Comparison of ENCODE assay signal across 17 cellular contexts in the genomic region with DNA sequence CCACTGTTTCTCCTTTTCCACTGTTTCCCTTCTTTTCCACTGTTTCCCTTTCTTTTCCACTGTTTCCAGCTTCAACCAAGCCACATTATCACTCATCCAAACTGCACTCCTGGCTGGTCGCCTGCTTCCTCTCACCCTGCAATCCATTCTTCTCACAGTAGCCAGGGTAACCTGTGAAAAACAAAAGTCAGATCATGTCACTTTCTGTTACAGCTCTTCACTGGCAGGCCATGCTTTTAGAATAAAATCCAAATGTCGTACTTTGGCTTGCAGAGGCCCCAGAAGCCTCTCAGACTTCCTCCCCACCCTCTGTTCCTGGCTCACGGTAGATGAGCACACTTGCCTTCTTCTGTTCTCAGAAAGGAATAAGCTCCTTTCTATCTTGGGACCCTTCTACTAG. TPM values are rescaled to one million over a fixed set of nuclear protein-coding genes. Genes with fewer than 3 reads are reported as not detected.
A peak's percentile ranks its signal among the peaks of the same experiment; 100 is the strongest.
DNase-seq lines count a peak whose midpoint lies in the region; ATAC-seq and TF ChIP-seq lines count a peak whose summit lies in the region.
"Had no signal": no experiment of that assay in that cellular context is flagged by ENCODE, and none has a peak within 500 bp of the region (broad histone marks: within the 10 kb centered on the region; RNA-seq: fewer than 3 reads in every experiment).

No MANE protein-coding gene starts in this region.

- POLR2A ChIA-PET in SK-N-SH (lab: Yijun Ruan, JAX), result no interaction called here

- no peak overlapping the region for H2AK5ac ChIP-seq in trophoblast cell (ENCODE audit: low read length)

- H3K23ac ChIP-seq in trophoblast cell (ENCODE audit: low read length), result no peak overlapping the region

- no peak overlapping the region for H3K14ac ChIP-seq in trophoblast cell (ENCODE audit: low read length)

- H3K9me3 Mint-ChIP-seq in activated T-helper 2 cell treated with anti-CD3 and anti-CD28 coated beads, Interferon-gamma antibody, Interleukin-2, Interleukin-4, amounts not matched to agents 10 μg/mL and 5 μg/mL and 100 μg/mL, durations not matched to agents 14 hours and 24 hours and 36 hours, result no peaks in the 10 kb centered on the region
- H3K9me3 Mint-ChIP-seq: activated T-helper 17 cell treated with anti-CD3 and anti-CD28 coated beads, Interleukin-2, amount 50 U/mL, for 72 hours; memory B cell had no signal

- H3K9ac ChIP-seq in SK-N-SH, result no peak overlapping the region
- H3K9ac ChIP-seq in trophoblast cell (ENCODE audit: low read length), result no peak overlapping the region

- intact Hi-C loops in activated T-helper 2 cell treated with anti-CD3 and anti-CD28 coated beads, Interferon-gamma antibody, Interleukin-2, Interleukin-4, amounts not matched to agents 10 μg/mL and 5 μg/mL and 100 μg/mL, durations not matched to agents 14 hours and 24 hours and 36 hours (cut with micrococcal nuclease), result no loop called here

- no peak overlapping the region for H2BK120ac ChIP-seq in trophoblast cell (ENCODE audit: insufficient read depth, low read length, poor library complexity)

- H3K9me3 ChIP-seq in SK-N-SH, result no peaks in the 10 kb centered on the region
- no peaks in the 10 kb centered on the region for H3K9me3 ChIP-seq in trophoblast cell (ENCODE audit: insufficient read depth, low read depth, low read length)

- no peak overlapping the region for H2BK5ac ChIP-seq in trophoblast cell (ENCODE audit: low read depth, low read length, poor library complexity)

- WGBS in SK-N-SH (ENCODE audit: low lambda C conversion rate), result 92% methylated on average over 3 of the region's 3 CpGs
- WGBS in trophoblast cell (ENCODE audit: extremely low coverage, insufficient coverage, insufficient read length), result no CpG with 5 or more reads among the region's 3 CpGs

- H3K27me3 ChIP-seq in SK-N-SH (ENCODE audit: insufficient read depth) (no peaks in the 10 kb centered on the region), trophoblast cell (ENCODE audit: insufficient read depth, low read length) (no peaks in the 10 kb centered on the region)
- H3K27me3 ChIP-seq: dorsolateral prefrontal cortex had no signal

- no peaks in the 10 kb centered on the region for H3K9me2 ChIP-seq in SK-N-SH

- peaks cover 15% of the 10 kb centered on the region for H3K4me1 Mint-ChIP-seq in activated T-helper 2 cell treated with anti-CD3 and anti-CD28 coated beads, Interferon-gamma antibody, Interleukin-2, Interleukin-4, amounts not matched to agents 10 μg/mL and 5 μg/mL and 100 μg/mL, durations not matched to agents 14 hours and 24 hours and 36 hours (ENCODE audit: low read depth)

- DNase-seq in SK-N-SH (no peak), cardiac fibroblast (ENCODE audit: low read depth in 2 of 2) (peak; percentile 40 to 70), kidney tubule cell (ENCODE audit: low spot score) (peak; percentile 31), stromal cell of bone marrow (ENCODE audit: low read depth) (peak; percentile 38), NCI-H128 (lab: John Stamatoyannopoulos, UW; ENCODE audit: unreplicated experiment) (no peak), trophoblast cell (no peak)
- DNase-seq in activated T-helper 2 cell treated with anti-CD3 and anti-CD28 coated beads, Interferon-gamma antibody, Interleukin-2, Interleukin-4, amounts not matched to agents 10 μg/mL and 5 μg/mL and 100 μg/mL, durations not matched to agents 14 hours and 24 hours and 36 hours (ENCODE audit: low spot score), result no peak
- DNase-seq: activated CD8-positive, alpha-beta T cell treated with anti-CD3 and anti-CD28 coated beads, Interleukin-2, amount 10 ng/mL, durations not matched to agents 7 days and 5 days; COR-L47; dorsolateral prefrontal cortex; KG1; NCI-H1105 treated with DMSO at 0.1 percent for 48 hours; NCI-H2227 treated with DMSO at 0.1 percent for 48 hours; WERI-Rb-1 had no signal

- CTCF ChIA-PET in SK-N-SH (lab: Yijun Ruan, JAX), result interaction anchor here (0.9 to 4.9 kb wide), 9 partner anchors 10 to 310 kb away, joined by 3 to 33 read pairs (median 7); no protein-coding TSS in a partner anchor

- H3K36me3 Mint-ChIP-seq in activated T-helper 2 cell treated with anti-CD3 and anti-CD28 coated beads, Interferon-gamma antibody, Interleukin-2, Interleukin-4, amounts not matched to agents 10 μg/mL and 5 μg/mL and 100 μg/mL, durations not matched to agents 14 hours and 24 hours and 36 hours (ENCODE audit: low read depth), result peaks cover 31% of the 10 kb centered on the region

- H3K4me2 ChIP-seq in SK-N-SH (no peak overlapping the region), trophoblast cell (ENCODE audit: low read length) (no peak overlapping the region)

- H2BK12ac ChIP-seq in trophoblast cell (ENCODE audit: low read length), result no peak overlapping the region

- peak overlapping the region in 1 of 2 experiments; percentile 24; a peak in 1 of 4 replicates for H3K27ac ChIP-seq in SK-N-SH (ENCODE audit: low read depth in 2 of 2, low read length in 1 of 2)
- no peak overlapping the region for H3K27ac ChIP-seq in trophoblast cell (ENCODE audit: low read depth, low read length)
- H3K27ac ChIP-seq: WERI-Rb-1 had no signal

- H3K79me2 ChIP-seq in SK-N-SH (ENCODE audit: insufficient read depth) (peaks cover under 1% of the 10 kb centered on the region; the same call in 1 of the 2 replicates), trophoblast cell (ENCODE audit: control insufficient read depth, insufficient read depth, low read length, poor library complexity) (no peaks in the 10 kb centered on the region)

- H3K4me1 ChIP-seq in SK-N-SH (ENCODE audit: control insufficient read depth in 1 of 2, insufficient read depth in 2 of 2, low read depth in 1 of 2, low read length in 1 of 2) (peaks cover 9 to 30% of the 10 kb centered on the region in 2 experiments; a peak in 3 of 4 replicates), trophoblast cell (ENCODE audit: control insufficient read depth in 1 of 2, insufficient read depth in 2 of 2, low read length in 2 of 2) (peaks cover 3 to 4% of the 10 kb centered on the region in 2 experiments)

- no peak overlapping the region for H4K12ac ChIP-seq in trophoblast cell (ENCODE audit: low read depth, low read length)

- H4K8ac ChIP-seq in trophoblast cell (ENCODE audit: low read depth, low read length), result no peak overlapping the region

- H3K36me3 ChIP-seq in SK-N-SH (replicated peaks in 1 of 2; ENCODE audit: control insufficient read depth in 1 of 2, insufficient read depth in 2 of 2, low read length in 1 of 2), result peaks cover 53 to 54% of the 10 kb centered on the region in 2 experiments
- peaks cover 8 to 14% of the 10 kb centered on the region in 2 experiments for H3K36me3 ChIP-seq in trophoblast cell (ENCODE audit: control insufficient read depth in 1 of 2, insufficient read depth in 2 of 2, low read length in 2 of 2)

- H3K79me1 ChIP-seq in trophoblast cell (ENCODE audit: low read length), result no peaks in the 10 kb centered on the region

- TF ChIP-seq EP300 in SK-N-SH (IDR thresholded peaks at IDR 0.05; ENCODE audit: borderline replicate concordance in 1 of 2, low read depth in 1 of 2, low read length in 1 of 2), result no peak

- no peaks in the 10 kb centered on the region for H3K27me3 Mint-ChIP-seq in activated T-helper 2 cell treated with anti-CD3 and anti-CD28 coated beads, Interferon-gamma antibody, Interleukin-2, Interleukin-4, amounts not matched to agents 10 μg/mL and 5 μg/mL and 100 μg/mL, durations not matched to agents 14 hours and 24 hours and 36 hours (ENCODE audit: low read depth)
- H3K27me3 Mint-ChIP-seq: activated T-helper 17 cell treated with anti-CD3 and anti-CD28 coated beads, Interleukin-2, amount 50 U/mL, for 72 hours; memory B cell had no signal

- no peak overlapping the region for H4K91ac ChIP-seq in trophoblast cell (ENCODE audit: low read depth, low read length)

- peak; percentile 40; the same call in 2 of the 3 replicates for ATAC-seq in SK-N-SH treated with all-trans-retinoic acid at 6 μM for 48 hours
- ATAC-seq: activated CD8-positive, alpha-beta T cell treated with anti-CD3 and anti-CD28 coated beads, Interleukin-2, amount 10 ng/mL, durations not matched to agents 7 days and 5 days; activated T-helper 17 cell treated with anti-CD3 and anti-CD28 coated beads, Interleukin-2, amount 50 U/mL, for 72 hours had no signal

- no peak overlapping the region for H3K18ac ChIP-seq in trophoblast cell (ENCODE audit: low read length)

- H3K27ac Mint-ChIP-seq in activated T-helper 2 cell treated with anti-CD3 and anti-CD28 coated beads, Interferon-gamma antibody, Interleukin-2, Interleukin-4, amounts not matched to agents 10 μg/mL and 5 μg/mL and 100 μg/mL, durations not matched to agents 14 hours and 24 hours and 36 hours, result no peak overlapping the region
- H3K27ac Mint-ChIP-seq: activated CD8-positive, alpha-beta T cell treated with anti-CD3 and anti-CD28 coated beads, Interleukin-2, amount 10 ng/mL, durations not matched to agents 7 days and 5 days; activated T-helper 17 cell treated with anti-CD3 and anti-CD28 coated beads, Interleukin-2, amount 50 U/mL, for 72 hours had no signal

- no peak overlapping the region for H3K4ac ChIP-seq in trophoblast cell (ENCODE audit: low read depth, low read length)

- H3K4me3 ChIP-seq in SK-N-SH (ENCODE audit: low read depth in 2 of 2, low read length in 1 of 2) (no peak overlapping the region), cardiac fibroblast (replicated peaks in 1 of 2; ENCODE audit: low read depth in 2 of 2, low read length in 2 of 2) (no peak overlapping the region), trophoblast cell (ENCODE audit: low read depth, low read length) (no peak overlapping the region)
- H3K4me3 ChIP-seq: dorsolateral prefrontal cortex had no signal

- peaks cover 3% of the 10 kb centered on the region; the same call in 1 of the 2 replicates for H4K20me1 ChIP-seq in SK-N-SH (ENCODE audit: insufficient read depth)

- no peak for TF ChIP-seq RAD21 in SK-N-SH (IDR thresholded peaks at IDR 0.05; ENCODE audit: low read length)

- no peak overlapping the region for H3K4me3 Mint-ChIP-seq in activated T-helper 2 cell treated with anti-CD3 and anti-CD28 coated beads, Interferon-gamma antibody, Interleukin-2, Interleukin-4, amounts not matched to agents 10 μg/mL and 5 μg/mL and 100 μg/mL, durations not matched to agents 14 hours and 24 hours and 36 hours (ENCODE audit: low read depth)
- H3K4me3 Mint-ChIP-seq: activated CD8-positive, alpha-beta T cell treated with anti-CD3 and anti-CD28 coated beads, Interleukin-2, amount 10 ng/mL, durations not matched to agents 7 days and 5 days; activated T-helper 17 cell treated with anti-CD3 and anti-CD28 coated beads, Interleukin-2, amount 50 U/mL, for 72 hours; memory B cell had no signal

- H3F3A ChIP-seq in SK-N-SH (replicated peaks; ENCODE audit: insufficient read depth), result peaks cover 5% of the 10 kb centered on the region

- no peak overlapping the region for H2AFZ ChIP-seq in SK-N-SH (ENCODE audit: low read depth)
- H2AFZ ChIP-seq in trophoblast cell (ENCODE audit: insufficient read depth, low read length, poor library complexity), result no peak overlapping the region

- TF ChIP-seq CTCF in SK-N-SH (IDR thresholded peaks at IDR 0.05), result no peak
- no peak for TF ChIP-seq CTCF in cardiac fibroblast (IDR thresholded peaks at IDR 0.05; ENCODE audit: low read depth, low read length)

RNA-seq across cellular contexts. Expression of gene STARD3NL, which starts 33.9 kb away (rescaled TPM):
- 46.3 and 63.1 TPM in 2 replicates for polyA plus RNA-seq in SK-N-SH (2012; rRNA removed)
- 77.1 and 82.2 TPM in 2 replicates for polyA plus RNA-seq in SK-N-SH (2012; cell fraction: cytosol; rRNA removed)
- polyA plus RNA-seq in SK-N-SH (2012; cell fraction: nucleus; rRNA removed), result 11.7 and 22.2 TPM in 2 replicates
- 35.8 and 36.0 TPM in 2 replicates for polyA plus RNA-seq in trophoblast cell (2013)
- 39.2 and 42.4 TPM in 2 replicates for total RNA-seq in activated T-helper 2 cell treated with anti-CD3 and anti-CD28 coated beads, Interferon-gamma antibody, Interleukin-2, Interleukin-4, amounts not matched to agents 10 μg/mL and 5 μg/mL and 100 μg/mL, durations not matched to agents 14 hours and 24 hours and 36 hours

Comparison
In these comparisons a context has a peak if more than half of its experiments do, and no peak if none do; other contexts are left out.
1. DNase-seq: peak in cardiac fibroblast (2 of 2), kidney tubule cell (single experiment) and stromal cell of bone marrow (single experiment); none in SK-N-SH (single experiment), NCI-H128 (single experiment), trophoblast cell (0 of 2) and activated T-helper 2 cell treated with anti-CD3 and anti-CD28 coated beads, Interferon-gamma antibody, Interleukin-2, Interleukin-4, amounts not matched to agents 10 μg/mL and 5 μg/mL and 100 μg/mL, durations not matched to agents 14 hours and 24 hours and 36 hours (single experiment).